11 cellular contexts compared by ENCODE assay signal in the genomic region with DNA sequence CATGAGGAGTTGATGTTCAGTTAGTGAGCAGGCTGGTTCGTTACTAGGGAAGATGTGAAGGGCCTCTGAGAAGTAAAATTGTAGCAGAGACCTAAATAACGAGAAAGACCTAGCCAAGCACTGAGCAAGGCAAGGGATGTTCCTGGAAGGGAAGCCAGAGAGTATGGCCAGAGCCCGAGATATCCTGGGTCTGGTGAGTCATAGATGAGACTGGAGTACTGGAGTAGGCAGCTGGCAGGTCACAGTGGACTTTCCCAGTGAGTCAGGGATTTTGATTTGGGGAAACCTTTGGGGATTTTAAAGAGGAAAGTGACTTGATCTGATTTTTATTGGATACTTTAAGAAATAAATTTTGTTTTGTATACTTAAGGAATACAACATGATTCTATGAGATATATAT.
DNase-seq lines count a peak whose midpoint lies in the region; ATAC-seq and TF ChIP-seq lines count a peak whose summit lies in the region.
"Had no signal": no experiment of that assay in that cellular context is flagged by ENCODE, and none has a peak within 500 bp of the region (broad histone marks: within the 10 kb centered on the region; RNA-seq: fewer than 3 reads in every experiment).

No MANE protein-coding gene starts in this region.

- TF ChIP-seq CTCF in fibroblast of lung (conservative IDR thresholded peaks at IDR 0.05 in 1 of 2, IDR thresholded peaks at IDR 0.05 in 1 of 2; ENCODE audit: low read depth in 1 of 2, low read length in 2 of 2): no peak
- no peak for TF ChIP-seq CTCF in vagina (IDR thresholded peaks at IDR 0.05)

- H3K4me2 ChIP-seq in fibroblast of lung (ENCODE audit: extremely low read depth, insufficient read depth, low read length): no peak overlapping the region
- H3K4me2 ChIP-seq: PC-9 had no signal

- H3K4me3 ChIP-seq in fibroblast of lung (replicated peaks in 1 of 4; ENCODE audit: control extremely low read depth in 1 of 4, insufficient read depth in 1 of 4, low read depth in 3 of 4, low read length in 4 of 4) (no peak overlapping the region), vagina (no peak overlapping the region)
- H3K4me3 ChIP-seq: PC-9 had no signal

- H2AFZ ChIP-seq in fibroblast of lung (ENCODE audit: low read length): no peak overlapping the region
- H2AFZ ChIP-seq: PC-9 had no signal

- TF ChIP-seq POLR2A in vagina (IDR thresholded peaks at IDR 0.05): no peak

- H4K20me1 ChIP-seq in fibroblast of lung (ENCODE audit: control insufficient read depth, extremely low read depth, insufficient read depth, low read length): no peaks in the 10 kb centered on the region

- H3K4me1 ChIP-seq in fibroblast of lung (ENCODE audit: control insufficient read depth, extremely low read depth, insufficient read depth, low read length) (peaks cover 3% of the 10 kb centered on the region), vagina (peaks cover 9% of the 10 kb centered on the region)

- H3K9ac ChIP-seq in fibroblast of lung (ENCODE audit: insufficient read depth, low read length): no peak overlapping the region

- no peaks in the 10 kb centered on the region for H3K79me2 ChIP-seq in fibroblast of lung (ENCODE audit: control insufficient read depth, insufficient read depth, low read length)

- ATAC-seq in GM21717 (IDR thresholded peaks at IDR 0.05; ENCODE audit: unreplicated experiment): no peak

- H3K9me3 ChIP-seq in fibroblast of lung (ENCODE audit: control insufficient read depth, insufficient read depth, low read depth, low read length): no peaks in the 10 kb centered on the region
- no peaks in the 10 kb centered on the region for H3K9me3 ChIP-seq in vagina

- H3K36me3 ChIP-seq in fibroblast of lung (ENCODE audit: control insufficient read depth, insufficient read depth, low read length): no peaks in the 10 kb centered on the region
- no peaks in the 10 kb centered on the region for H3K36me3 ChIP-seq in vagina

- DNase-seq in AG20443 (ENCODE audit: low spot score): peak; percentile 55
- DNase-seq in NCI-H460 (ENCODE audit: extremely low read depth, low read depth): peak; percentile 13
- DNase-seq in fibroblast of lung (ENCODE audit: low read depth in 2 of 2): peak; percentile 53 to 91
- DNase-seq in mucosa of gallbladder (ENCODE audit: low spot score): peak; percentile 58
- DNase-seq in dermis blood vessel endothelial cell: no peak
- no peak for DNase-seq in NCI-H345 treated with DMSO at 0.1 percent for 48 hours (lab: John Stamatoyannopoulos, UW; ENCODE audit: unreplicated experiment)
- DNase-seq in vagina (ENCODE audit: extremely low spot score in 2 of 2): no peak
- DNase-seq: CD8-positive, alpha-beta memory T cell; NCI-H187 treated with DMSO at 0.1 percent for 48 hours; PC-9 had no signal

- no peaks in the 10 kb centered on the region for H3K27me3 ChIP-seq in fibroblast of lung (ENCODE audit: control insufficient read depth, insufficient read depth, low read length)
- no peaks in the 10 kb centered on the region for H3K27me3 ChIP-seq in vagina

- intact Hi-C loops in vagina (cut with DNase I): no loop called here

- H3K27ac ChIP-seq in fibroblast of lung (ENCODE audit: insufficient read depth, low read length) (no peak overlapping the region), vagina (no peak overlapping the region)
- H3K27ac ChIP-seq: PC-9 had no signal

Comparison
In these comparisons a context has a peak if more than half of its experiments do, and no peak if none do; other contexts are left out.
1. DNase-seq: peak in AG20443 (single experiment), NCI-H460 (single experiment), fibroblast of lung (2 of 2) and mucosa of gallbladder (single experiment); none in dermis blood vessel endothelial cell (single experiment), NCI-H345 treated with DMSO at 0.1 percent for 48 hours (single experiment) and vagina (0 of 2).